ENCODE assay signal across 11 cellular contexts in the genomic region with DNA sequence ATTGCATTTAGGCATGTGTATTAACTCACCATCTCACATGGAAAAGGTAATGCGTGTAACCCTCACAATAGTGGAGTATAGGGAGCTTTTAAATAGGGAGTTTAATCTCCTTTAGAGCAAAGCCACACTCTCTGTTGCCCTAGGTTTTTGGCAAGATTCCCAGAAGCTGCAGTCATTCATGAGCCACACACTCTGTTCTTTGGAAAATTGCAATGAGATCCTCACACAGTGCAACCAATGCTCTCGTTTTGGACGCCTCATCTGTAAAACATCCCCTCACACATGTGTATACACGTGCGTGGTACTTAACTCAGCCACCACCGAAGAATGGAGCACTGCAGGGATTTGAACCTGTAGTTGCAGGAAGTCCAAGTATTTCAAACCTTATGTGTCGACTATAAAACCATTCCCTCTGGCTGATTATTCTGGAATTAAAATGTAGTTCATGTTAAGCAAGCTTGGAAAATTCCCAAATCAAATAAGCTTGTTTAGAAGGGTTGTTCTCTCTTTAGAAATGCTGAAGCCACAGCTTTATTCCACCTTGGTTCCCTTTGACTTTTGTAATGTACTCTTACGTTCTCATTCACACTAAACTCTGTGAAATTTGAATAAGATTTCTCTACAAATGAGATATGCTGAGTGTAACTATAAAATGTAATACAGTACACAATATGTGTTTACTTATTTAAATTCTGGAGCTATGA.
DNase-seq lines count a peak whose midpoint lies in the region; ATAC-seq and TF ChIP-seq lines count a peak whose summit lies in the region.
"Had no signal": no experiment of that assay in that cellular context is flagged by ENCODE, and none has a peak within 500 bp of the region (broad histone marks: within the 10 kb centered on the region; RNA-seq: fewer than 3 reads in every experiment).

No MANE protein-coding gene starts in this region.

- no TSS peak for BruUV-seq in MCF 10A (replicated peaks; lab: Mats Ljungman, UMichigan)

- H3K27ac Mint-ChIP-seq in MCF 10A (ENCODE audit: low read depth, unreplicated experiment): no peak overlapping the region
- H3K27ac Mint-ChIP-seq in stimulated activated memory B cell treated with anti-CD40 and anti-IgM and Interleukin-4, amounts not matched to agents 10 μg/mL and 1 μg/mL and 100 μg/mL, for 72 hours: no peak overlapping the region
- H3K27ac Mint-ChIP-seq in activated T-helper 1 cell treated with anti-CD3 and anti-CD28 coated beads, Interleukin-12 subunit alpha, Interleukin-12 subunit beta, Interleukin-2, Interleukin-4 antibody, amounts not matched to agents 30 ng/mL and 10 ng/mL and 1 ng/mL, durations not matched to agents 14 hours and 24 hours and 36 hours: no peak overlapping the region
- H3K27ac Mint-ChIP-seq: activated naive CD4-positive, alpha-beta T cell treated with anti-CD3 and anti-CD28 coated beads, Interleukin-2, amount 50 U/mL, for 24 hours; memory B cell had no signal

- ATAC-seq in stimulated activated memory B cell treated with anti-CD40 and anti-IgM and Interleukin-4, amounts not matched to agents 10 μg/mL and 1 μg/mL and 100 μg/mL, for 72 hours: peak; percentile 35
- ATAC-seq in GM19035 (IDR thresholded peaks at IDR 0.05; ENCODE audit: unreplicated experiment) (no peak), GM21786 (IDR thresholded peaks at IDR 0.05; ENCODE audit: unreplicated experiment) (no peak)
- ATAC-seq: A549 had no signal

- TF ChIP-seq CTCF in MCF 10A (IDR thresholded peaks at IDR 0.05; ENCODE audit: unreplicated experiment): no peak
- no peak for TF ChIP-seq CTCF in breast epithelium (IDR thresholded peaks at IDR 0.05)
- no peak for TF ChIP-seq CTCF in epithelial cell of esophagus (IDR thresholded peaks at IDR 0.05; ENCODE audit: insufficient read depth, low read depth, low read length, missing control alignments)

- POLR2A ChIA-PET in MCF 10A (lab: Yijun Ruan, JAX): interaction anchor here (0.7 kb wide), 1 partner anchor 110 kb away, joined by 3 read pairs; no protein-coding TSS in a partner anchor

- DNase-seq in MCF 10A (ENCODE audit: unreplicated experiment): peak; percentile 61
- no peak for DNase-seq in breast epithelium (ENCODE audit: low spot score in 2 of 2)
- peak; percentile 100 for DNase-seq in NCI-H69 (lab: John Stamatoyannopoulos, UW)
- peak; percentile 96 for DNase-seq in epithelial cell of esophagus (ENCODE audit: low read depth)
- no peak for DNase-seq in activated T-helper 1 cell treated with anti-CD3 and anti-CD28 coated beads, Interleukin-12 subunit alpha, Interleukin-12 subunit beta, Interleukin-2, Interleukin-4 antibody, amounts not matched to agents 30 ng/mL and 10 ng/mL and 1 ng/mL, durations not matched to agents 14 hours and 24 hours and 36 hours (ENCODE audit: low spot score)

- H3K9me3 ChIP-seq in breast epithelium: no peaks in the 10 kb centered on the region
- H3K9me3 ChIP-seq: A549 had no signal

- peaks cover 10% of the 10 kb centered on the region for H3K4me1 Mint-ChIP-seq in MCF 10A (ENCODE audit: insufficient read depth, unreplicated experiment)
- H3K4me1 Mint-ChIP-seq in stimulated activated memory B cell treated with anti-CD40 and anti-IgM and Interleukin-4, amounts not matched to agents 10 μg/mL and 1 μg/mL and 100 μg/mL, for 72 hours: no peaks in the 10 kb centered on the region
- H3K4me1 Mint-ChIP-seq in activated T-helper 1 cell treated with anti-CD3 and anti-CD28 coated beads, Interleukin-12 subunit alpha, Interleukin-12 subunit beta, Interleukin-2, Interleukin-4 antibody, amounts not matched to agents 30 ng/mL and 10 ng/mL and 1 ng/mL, durations not matched to agents 14 hours and 24 hours and 36 hours (ENCODE audit: low read depth): no peaks in the 10 kb centered on the region
- H3K4me1 Mint-ChIP-seq: activated naive CD4-positive, alpha-beta T cell treated with anti-CD3 and anti-CD28 coated beads, Interleukin-2, amount 50 U/mL, for 24 hours; memory B cell had no signal

- H3K4me3 ChIP-seq in breast epithelium (no peak overlapping the region), epithelial cell of esophagus (ENCODE audit: low read length) (no peak overlapping the region)
- H3K4me3 ChIP-seq: A549 had no signal

- H3K27ac ChIP-seq in breast epithelium: no peak overlapping the region
- H3K27ac ChIP-seq: A549 had no signal

- no peaks in the 10 kb centered on the region for H3K4me1 ChIP-seq in breast epithelium
- H3K4me1 ChIP-seq: A549 had no signal

- no peak for TF ChIP-seq POLR2A in breast epithelium (IDR thresholded peaks at IDR 0.05)

- CTCF ChIA-PET in MCF 10A (lab: Yijun Ruan, JAX): interaction anchor here (0.5 to 1.3 kb wide), 4 partner anchors 411 to 679 kb away, joined by 3 to 5 read pairs (median 3); no protein-coding TSS in a partner anchor

- no peaks in the 10 kb centered on the region for H3K27me3 ChIP-seq in breast epithelium

- peaks cover 1% of the 10 kb centered on the region for H3K27me3 Mint-ChIP-seq in MCF 10A (ENCODE audit: insufficient read depth, unreplicated experiment)
- no peaks in the 10 kb centered on the region for H3K27me3 Mint-ChIP-seq in stimulated activated memory B cell treated with anti-CD40 and anti-IgM and Interleukin-4, amounts not matched to agents 10 μg/mL and 1 μg/mL and 100 μg/mL, for 72 hours
- H3K27me3 Mint-ChIP-seq in activated T-helper 1 cell treated with anti-CD3 and anti-CD28 coated beads, Interleukin-12 subunit alpha, Interleukin-12 subunit beta, Interleukin-2, Interleukin-4 antibody, amounts not matched to agents 30 ng/mL and 10 ng/mL and 1 ng/mL, durations not matched to agents 14 hours and 24 hours and 36 hours (ENCODE audit: insufficient read depth): no peaks in the 10 kb centered on the region
- H3K27me3 Mint-ChIP-seq: activated naive CD4-positive, alpha-beta T cell treated with anti-CD3 and anti-CD28 coated beads, Interleukin-2, amount 50 U/mL, for 24 hours; memory B cell had no signal

- intact Hi-C loops in MCF 10A (cut with micrococcal nuclease) (no loop called here), breast epithelium (cut with DNase I; ENCODE audit: low total_unique reads) (no loop called here)
- intact Hi-C loops in activated T-helper 1 cell treated with anti-CD3 and anti-CD28 coated beads, Interleukin-12 subunit alpha, Interleukin-12 subunit beta, Interleukin-2, Interleukin-4 antibody, amounts not matched to agents 30 ng/mL and 10 ng/mL and 1 ng/mL, durations not matched to agents 14 hours and 24 hours and 36 hours (cut with micrococcal nuclease): no loop called here

- no peaks in the 10 kb centered on the region for H3K36me3 Mint-ChIP-seq in MCF 10A (ENCODE audit: insufficient read depth, unreplicated experiment)
- no peaks in the 10 kb centered on the region for H3K36me3 Mint-ChIP-seq in stimulated activated memory B cell treated with anti-CD40 and anti-IgM and Interleukin-4, amounts not matched to agents 10 μg/mL and 1 μg/mL and 100 μg/mL, for 72 hours
- H3K36me3 Mint-ChIP-seq in activated T-helper 1 cell treated with anti-CD3 and anti-CD28 coated beads, Interleukin-12 subunit alpha, Interleukin-12 subunit beta, Interleukin-2, Interleukin-4 antibody, amounts not matched to agents 30 ng/mL and 10 ng/mL and 1 ng/mL, durations not matched to agents 14 hours and 24 hours and 36 hours (ENCODE audit: low read depth): no peaks in the 10 kb centered on the region
- H3K36me3 Mint-ChIP-seq: activated naive CD4-positive, alpha-beta T cell treated with anti-CD3 and anti-CD28 coated beads, Interleukin-2, amount 50 U/mL, for 24 hours; memory B cell had no signal

- no peaks in the 10 kb centered on the region for H3K9me3 Mint-ChIP-seq in MCF 10A (ENCODE audit: unreplicated experiment)
- no peaks in the 10 kb centered on the region for H3K9me3 Mint-ChIP-seq in stimulated activated memory B cell treated with anti-CD40 and anti-IgM and Interleukin-4, amounts not matched to agents 10 μg/mL and 1 μg/mL and 100 μg/mL, for 72 hours
- no peaks in the 10 kb centered on the region for H3K9me3 Mint-ChIP-seq in activated T-helper 1 cell treated with anti-CD3 and anti-CD28 coated beads, Interleukin-12 subunit alpha, Interleukin-12 subunit beta, Interleukin-2, Interleukin-4 antibody, amounts not matched to agents 30 ng/mL and 10 ng/mL and 1 ng/mL, durations not matched to agents 14 hours and 24 hours and 36 hours
- H3K9me3 Mint-ChIP-seq: activated naive CD4-positive, alpha-beta T cell treated with anti-CD3 and anti-CD28 coated beads, Interleukin-2, amount 50 U/mL, for 24 hours; memory B cell had no signal

- H3K36me3 ChIP-seq in breast epithelium: no peaks in the 10 kb centered on the region

- H3K4me3 Mint-ChIP-seq in MCF 10A (ENCODE audit: unreplicated experiment): no peak overlapping the region
- H3K4me3 Mint-ChIP-seq in stimulated activated memory B cell treated with anti-CD40 and anti-IgM and Interleukin-4, amounts not matched to agents 10 μg/mL and 1 μg/mL and 100 μg/mL, for 72 hours: no peak overlapping the region
- no peak overlapping the region for H3K4me3 Mint-ChIP-seq in activated T-helper 1 cell treated with anti-CD3 and anti-CD28 coated beads, Interleukin-12 subunit alpha, Interleukin-12 subunit beta, Interleukin-2, Interleukin-4 antibody, amounts not matched to agents 30 ng/mL and 10 ng/mL and 1 ng/mL, durations not matched to agents 14 hours and 24 hours and 36 hours
- H3K4me3 Mint-ChIP-seq: activated naive CD4-positive, alpha-beta T cell treated with anti-CD3 and anti-CD28 coated beads, Interleukin-2, amount 50 U/mL, for 24 hours; memory B cell had no signal

Comparison
In these comparisons a context has a peak if more than half of its experiments do, and no peak if none do; other contexts are left out.
1. DNase-seq: peak in MCF 10A (single experiment), NCI-H69 (single experiment) and epithelial cell of esophagus (single experiment); none in breast epithelium (0 of 2) and activated T-helper 1 cell treated with anti-CD3 and anti-CD28 coated beads, Interleukin-12 subunit alpha, Interleukin-12 subunit beta, Interleukin-2, Interleukin-4 antibody, amounts not matched to agents 30 ng/mL and 10 ng/mL and 1 ng/mL, durations not matched to agents 14 hours and 24 hours and 36 hours (single experiment).